ENCODE assay signal across 1 cellular context in genomic region chr22:40024201-40025061, GRCh38.
TF ChIP-seq lines count a peak whose summit lies in the region.

No MANE protein-coding gene starts in this region.

TF ChIP-seq in K562, 482 proteins besides CTCF, POLR2A, EP300 and RAD21 (continued from another document):
- peak; percentile 44; the same call in 1 of the 2 replicates for TF ChIP-seq ZBTB33 (CRISPR knock-in tag; IDR thresholded peaks at IDR 0.05)
- TF ChIP-seq U2AF2 (optimal IDR thresholded peaks at IDR 0.05; ENCODE audit: low read depth, low read length): no peak
- TF ChIP-seq DEAF1 (CRISPR knock-in tag; IDR thresholded peaks at IDR 0.05): peak; percentile 89
- no peak for TF ChIP-seq OTX1 (CRISPR knock-in tag; IDR thresholded peaks at IDR 0.05)
- 0 out of 2 replicates have a peak, but pooled peaks have one; percentile 25 for TF ChIP-seq SP1 (CRISPR knock-in tag; IDR thresholded peaks at IDR 0.05)
- peak; percentile 15; the same call in 1 of the 2 replicates for TF ChIP-seq ESRRA (IDR thresholded peaks at IDR 0.05; ENCODE audit: borderline replicate concordance, low read depth)
- TF ChIP-seq PHTF2 (CRISPR knock-in tag; IDR thresholded peaks at IDR 0.05): no peak
- TF ChIP-seq ARID2 (IDR thresholded peaks at IDR 0.05): peak; percentile 78
- TF ChIP-seq ZNF592 (IDR thresholded peaks at IDR 0.05): 0 out of 2 replicates have a peak, but pooled peaks have one; percentile 28
- no peak for TF ChIP-seq ATF1 (CRISPR knock-in tag; IDR thresholded peaks at IDR 0.05)
- TF ChIP-seq ATF1 (tag; IDR thresholded peaks at IDR 0.05): peak; percentile 53
- 0 out of 2 replicates have a peak, but pooled peaks have one; percentile 24 for TF ChIP-seq ETV5 (CRISPR knock-in tag; IDR thresholded peaks at IDR 0.05; ENCODE audit: low read depth)
- TF ChIP-seq CREM (IDR thresholded peaks at IDR 0.05; ENCODE audit: low read depth): peak; percentile 59
- peak; percentile 95 for TF ChIP-seq TFAP4 (CRISPR knock-in tag; IDR thresholded peaks at IDR 0.05; ENCODE audit: borderline replicate concordance)
- peak; percentile 44; the same call in 1 of the 2 replicates for TF ChIP-seq ETV1 (tag; conservative IDR thresholded peaks at IDR 0.05; ENCODE audit: low read depth)
- no peak for TF ChIP-seq BCLAF1 (IDR thresholded peaks at IDR 0.05; ENCODE audit: borderline replicate concordance in 1 of 2, control insufficient read depth in 1 of 2, low read depth in 2 of 2, low read length in 1 of 2)
- no peak for TF ChIP-seq TBL1XR1 (IDR thresholded peaks at IDR 0.05; ENCODE audit: low read length in 2 of 2)
- 0 out of 4 replicates have a peak, but pooled peaks of 1 of the 2 experiments have one; percentile 32 for TF ChIP-seq RCOR1 (IDR thresholded peaks at IDR 0.05; ENCODE audit: borderline replicate concordance in 1 of 2, low read depth in 2 of 2, low read length in 2 of 2)
- TF ChIP-seq SIX5 (IDR thresholded peaks at IDR 0.05; ENCODE audit: borderline replicate concordance in 1 of 2, insufficient read depth in 1 of 2, low read depth in 1 of 2, low read length in 2 of 2): no peak
- TF ChIP-seq VEZF1 (CRISPR knock-in tag; IDR thresholded peaks at IDR 0.05): peak; percentile 74
